Comparison of ENCODE assay signal across 22 cellular contexts in the genomic region with DNA sequence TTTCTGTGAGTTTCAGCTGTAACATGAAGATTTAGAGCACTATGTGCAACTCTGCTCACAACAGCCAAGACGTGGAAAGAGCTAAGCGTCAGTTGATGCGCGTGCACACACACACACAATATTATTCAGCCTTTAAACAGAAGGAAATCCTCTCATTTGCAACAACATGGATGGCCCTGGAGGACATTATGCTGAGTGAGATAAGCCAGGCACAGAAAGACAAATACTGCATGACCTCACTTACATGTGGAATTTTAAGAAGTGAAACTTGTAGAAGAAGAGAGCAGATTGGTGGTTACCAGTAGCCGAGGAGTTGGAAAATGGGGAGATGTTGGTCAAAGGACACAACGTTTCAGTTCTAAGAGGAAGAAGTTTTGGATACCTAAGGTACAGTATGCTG.
A peak's percentile ranks its signal among the peaks of the same experiment; 100 is the strongest.
DNase-seq lines count a peak whose midpoint lies in the region; ATAC-seq, FAIRE-seq and TF ChIP-seq lines count a peak whose summit lies in the region.
"Had no signal": no experiment of that assay in that cellular context is flagged by ENCODE, and none has a peak within 500 bp of the region (broad histone marks: within the 10 kb centered on the region; RNA-seq: fewer than 3 reads in every experiment).

No MANE protein-coding gene starts in this region.

- H4K20me1 ChIP-seq in astrocyte (ENCODE audit: insufficient read depth, low read length) (no peaks in the 10 kb centered on the region), smooth muscle cell (ENCODE audit: low read depth) (no peaks in the 10 kb centered on the region)

- H3K79me2 ChIP-seq in astrocyte (ENCODE audit: insufficient read depth, low read length) (no peaks in the 10 kb centered on the region), smooth muscle cell (ENCODE audit: low read depth) (no peaks in the 10 kb centered on the region)

- peak overlapping the region; percentile 42 for H3K27ac Mint-ChIP-seq in astrocyte (ENCODE audit: unreplicated experiment)
- H3K27ac Mint-ChIP-seq: CD8-positive, alpha-beta T cell had no signal

- H3K9me3 Mint-ChIP-seq in astrocyte (ENCODE audit: unreplicated experiment) = no peaks in the 10 kb centered on the region

- no peak overlapping the region for H2AFZ ChIP-seq in astrocyte (ENCODE audit: low read depth, low read length)
- H2AFZ ChIP-seq in smooth muscle cell (ENCODE audit: low read depth) = peak overlapping the region; percentile 23

- H3K4me2 ChIP-seq in astrocyte (ENCODE audit: low read length) (no peak overlapping the region), smooth muscle cell (no peak overlapping the region)

- no peaks in the 10 kb centered on the region for H3K27me3 ChIP-seq in astrocyte (ENCODE audit: insufficient read depth, low read length)
- H3K27me3 ChIP-seq in smooth muscle cell (ENCODE audit: low read depth) = no peaks in the 10 kb centered on the region
- H3K27me3 ChIP-seq: Peyer's patch had no signal

- no peak for FAIRE-seq in astrocyte (lab: Jason Lieb, UNC)
- FAIRE-seq: GM12891, GM19239, HepG2 had no signal

- no peak overlapping the region for H3K4me3 ChIP-seq in astrocyte (ENCODE audit: insufficient read depth, low read depth, low read length)
- no peak overlapping the region for H3K4me3 ChIP-seq in smooth muscle cell
- H3K4me3 ChIP-seq: Peyer's patch had no signal

- DNase-seq in SIG-M5 treated with dmso at 0.1 percent for 504 hours (lab: John Stamatoyannopoulos, UW; ENCODE audit: unreplicated experiment) (peak; percentile 4), SIG-M5 (lab: John Stamatoyannopoulos, UW) (no peak), astrocyte (ENCODE audit: low read depth) (no peak), left kidney (ENCODE audit: low read depth, low spot score) (peak; percentile 39), smooth muscle cell (lab: John Stamatoyannopoulos, UW; ENCODE audit: unreplicated experiment) (no peak), T1000 (lab: John Stamatoyannopoulos, UW) (no peak)
- DNase-seq in activated naive CD4-positive, alpha-beta T cell treated with anti-CD3 and anti-CD28 coated beads, Interleukin-2, amount 50 U/mL, for 16 hours = no peak
- DNase-seq: CD8-positive, alpha-beta T cell; DMS53; EL; GOT3; KG1; NCI-H1048; NCI-H1436 treated with DMSO at 0.1 percent for 48 hours; NCI-H2029; NCI-H345; NCI-H524 treated with DMSO at 0.1 percent for 48 hours; Peyer's patch had no signal

- H3K4me3 Mint-ChIP-seq in astrocyte (ENCODE audit: unreplicated experiment) = no peak overlapping the region
- H3K4me3 Mint-ChIP-seq: CD8-positive, alpha-beta T cell had no signal

- H3K27me3 Mint-ChIP-seq in astrocyte (ENCODE audit: low read depth, unreplicated experiment) = peaks cover 1% of the 10 kb centered on the region

- H3K9me3 ChIP-seq in astrocyte (ENCODE audit: insufficient read depth, low read depth, low read length) = no peaks in the 10 kb centered on the region
- H3K9me3 ChIP-seq in smooth muscle cell (replicated peaks; ENCODE audit: low read depth) = no peaks in the 10 kb centered on the region
- H3K9me3 ChIP-seq: Peyer's patch had no signal

- no peak overlapping the region for H3K9ac ChIP-seq in astrocyte (ENCODE audit: low read length)
- peak overlapping the region; percentile 27 for H3K9ac ChIP-seq in smooth muscle cell (ENCODE audit: low read depth)

- H3K36me3 ChIP-seq in astrocyte (ENCODE audit: insufficient read depth, low read length) (no peaks in the 10 kb centered on the region), smooth muscle cell (ENCODE audit: low read depth) (no peaks in the 10 kb centered on the region)
- H3K36me3 ChIP-seq: Peyer's patch had no signal

- H3K4me1 ChIP-seq in astrocyte (ENCODE audit: insufficient read depth, low read length) (peaks cover 17% of the 10 kb centered on the region), smooth muscle cell (ENCODE audit: low read depth) (peaks cover 11% of the 10 kb centered on the region)
- H3K4me1 ChIP-seq: Peyer's patch had no signal

- WGBS in smooth muscle cell (ENCODE audit: low lambda C conversion rate) = 49% methylated on average over 6 of the region's 6 CpGs

- no peaks in the 10 kb centered on the region for H3K36me3 Mint-ChIP-seq in astrocyte (ENCODE audit: low read depth, unreplicated experiment)
- H3K36me3 Mint-ChIP-seq: CD8-positive, alpha-beta T cell had no signal

- TF ChIP-seq CTCF in astrocyte (IDR thresholded peaks at IDR 0.05; ENCODE audit: insufficient read depth, low read depth, low read length) (no peak), smooth muscle cell (IDR thresholded peaks at IDR 0.05; ENCODE audit: borderline replicate concordance, insufficient read depth, poor library complexity, severe bottlenecking) (no peak)

- no peaks in the 10 kb centered on the region for H3F3A ChIP-seq in smooth muscle cell (ENCODE audit: low read depth)

- ATAC-seq in HG03439 (IDR thresholded peaks at IDR 0.05; ENCODE audit: unreplicated experiment) = no peak
- ATAC-seq: CD8-positive, alpha-beta T cell; HepG2 had no signal

- H3K4me1 Mint-ChIP-seq in astrocyte (ENCODE audit: low read depth, unreplicated experiment) = peaks cover 33% of the 10 kb centered on the region

- H3K27ac ChIP-seq in astrocyte (ENCODE audit: low read depth, low read length) = no peak overlapping the region
- H3K27ac ChIP-seq in smooth muscle cell (ENCODE audit: low read depth) = peak overlapping the region; percentile 69
- H3K27ac ChIP-seq: Peyer's patch had no signal

Comparison
In these comparisons a context has a peak if more than half of its experiments do, and no peak if none do; other contexts are left out.
1. DNase-seq: peak in SIG-M5 treated with dmso at 0.1 percent for 504 hours (single experiment) and left kidney (single experiment); none in SIG-M5 (single experiment), astrocyte (single experiment), smooth muscle cell (single experiment), T1000 (single experiment) and activated naive CD4-positive, alpha-beta T cell treated with anti-CD3 and anti-CD28 coated beads, Interleukin-2, amount 50 U/mL, for 16 hours (single experiment).